Comparison of ENCODE assay signal across 12 cellular contexts in genomic region chr16:3797904-3798811, GRCh38.
DNase-seq lines count a peak whose midpoint lies in the region; ATAC-seq and TF ChIP-seq lines count a peak whose summit lies in the region.
"Had no signal": no experiment of that assay in that cellular context is flagged by ENCODE, and none has a peak within 500 bp of the region (broad histone marks: within the 10 kb centered on the region; RNA-seq: fewer than 3 reads in every experiment).

No MANE protein-coding gene starts in this region.

- H3K27me3 Mint-ChIP-seq in activated naive CD4-positive, alpha-beta T cell treated with anti-CD3 and anti-CD28 coated beads, Interleukin-2, amount 10 ng/mL, durations not matched to agents 7 days and 5 days, result no peaks in the 10 kb centered on the region
- H3K27me3 Mint-ChIP-seq in activated naive CD8-positive, alpha-beta T cell treated with anti-CD3 and anti-CD28 coated beads for 36 hours, result no peaks in the 10 kb centered on the region

- peaks cover 39% of the 10 kb centered on the region for H3K36me3 Mint-ChIP-seq in activated naive CD4-positive, alpha-beta T cell treated with anti-CD3 and anti-CD28 coated beads, Interleukin-2, amount 10 ng/mL, durations not matched to agents 7 days and 5 days
- H3K36me3 Mint-ChIP-seq in activated naive CD8-positive, alpha-beta T cell treated with anti-CD3 and anti-CD28 coated beads for 36 hours, result peaks cover 23% of the 10 kb centered on the region

- 43 to 62% (median 57%) methylated on average over 10 of the region's 10 CpGs for WGBS in spleen, 5 donors

- H3K27ac ChIP-seq in spleen (peak overlapping the region in 5 of 8 donors; percentile 10 to 57 (median 34)), brain microvascular endothelial cell (no peak overlapping the region)

- H3K4me1 ChIP-seq in spleen, result peaks cover 36 to 98% (median 58%) of the 10 kb centered on the region in 6 donors

- H3K4me3 Mint-ChIP-seq in activated naive CD4-positive, alpha-beta T cell treated with anti-CD3 and anti-CD28 coated beads, Interleukin-2, amount 10 ng/mL, durations not matched to agents 7 days and 5 days, result no peak overlapping the region
- H3K4me3 Mint-ChIP-seq in activated naive CD8-positive, alpha-beta T cell treated with anti-CD3 and anti-CD28 coated beads for 36 hours, result peak overlapping the region; percentile 51

- CTCF ChIA-PET in activated naive CD4-positive, alpha-beta T cell treated with anti-CD3 and anti-CD28 coated beads, Interleukin-2, amount 10 ng/mL, durations not matched to agents 7 days and 5 days (lab: Charles Lee), result no interaction called here

- in situ Hi-C loops in brain microvascular endothelial cell (cut with HindIII; ENCODE audit: low pct_ligation_motif_present, low sequenced_read_pairs), result no loop called here

- H3K9me3 ChIP-seq in spleen, result no peaks in the 10 kb centered on the region

- TF ChIP-seq POLR2A in spleen (IDR thresholded peaks at IDR 0.05), result no peak

- no peaks in the 10 kb centered on the region for H3K27me3 ChIP-seq in spleen (replicated peaks in 1 of 7)
- no peaks in the 10 kb centered on the region for H3K27me3 ChIP-seq in brain microvascular endothelial cell (replicated peaks)

- H3K4me3 ChIP-seq in spleen (peak overlapping the region in 1 of 8 donors; percentile 22), brain microvascular endothelial cell (ENCODE audit: low read depth, low read length) (no peak overlapping the region)

- ATAC-seq in HG03175 (IDR thresholded peaks at IDR 0.05; ENCODE audit: unreplicated experiment), result peak; percentile 56

- peaks cover 64% of the 10 kb centered on the region for H3K4me1 Mint-ChIP-seq in activated naive CD4-positive, alpha-beta T cell treated with anti-CD3 and anti-CD28 coated beads, Interleukin-2, amount 10 ng/mL, durations not matched to agents 7 days and 5 days
- H3K4me1 Mint-ChIP-seq in activated naive CD8-positive, alpha-beta T cell treated with anti-CD3 and anti-CD28 coated beads for 36 hours, result peaks cover 51% of the 10 kb centered on the region

- peaks cover 0 to 5% (median 3%) of the 10 kb centered on the region in 6 donors for H3K36me3 ChIP-seq in spleen
- no peaks in the 10 kb centered on the region for H3K36me3 ChIP-seq in brain microvascular endothelial cell (replicated peaks)

- peak overlapping the region; percentile 69 for H3K27ac Mint-ChIP-seq in activated naive CD4-positive, alpha-beta T cell treated with anti-CD3 and anti-CD28 coated beads, Interleukin-2, amount 10 ng/mL, durations not matched to agents 7 days and 5 days
- H3K27ac Mint-ChIP-seq in activated naive CD8-positive, alpha-beta T cell treated with anti-CD3 and anti-CD28 coated beads for 36 hours, result peak overlapping the region; percentile 67

- intact Hi-C loops in spleen (cut with DNase I; ENCODE audit: low total_unique reads) (no loop called here), cardiac septum (cut with DNase I) (no loop called here)

- TF ChIP-seq CTCF in spleen (IDR thresholded peaks at IDR 0.05 in 8 of 11, conservative IDR thresholded peaks at IDR 0.05 in 3 of 11) (no peak), brain microvascular endothelial cell (IDR thresholded peaks at IDR 0.05; ENCODE audit: low read depth, low read length, missing control alignments) (no peak)

- no peak for DNase-seq in activated naive CD4-positive, alpha-beta T cell treated with anti-CD3 and anti-CD28 coated beads, Interleukin-2, amount 10 ng/mL, durations not matched to agents 7 days and 5 days
- DNase-seq in activated naive CD4-positive, alpha-beta T cell (lab: John Stamatoyannopoulos, UW), result no peak
- no peak for DNase-seq in activated naive CD8-positive, alpha-beta T cell treated with anti-CD3 and anti-CD28 coated beads for 36 hours
- DNase-seq in spleen (no peak), brain microvascular endothelial cell (no peak), UCSD-AML1 (lab: John Stamatoyannopoulos, UW; ENCODE audit: unreplicated experiment) (no peak), cardiac septum (ENCODE audit: low spot score) (no peak)
- DNase-seq: activated CD4-positive, alpha-beta T cell treated with anti-CD3 and anti-CD28 coated beads, Interleukin-2, amount 50 U/mL, for 4 hours; AML-193; foreskin fibroblast; NCI-H1694 treated with DMSO at 0.1 percent for 48 hours had no signal

- H3K9me3 Mint-ChIP-seq in activated naive CD4-positive, alpha-beta T cell treated with anti-CD3 and anti-CD28 coated beads, Interleukin-2, amount 10 ng/mL, durations not matched to agents 7 days and 5 days, result no peaks in the 10 kb centered on the region
- H3K9me3 Mint-ChIP-seq in activated naive CD8-positive, alpha-beta T cell treated with anti-CD3 and anti-CD28 coated beads for 36 hours, result peaks cover 2% of the 10 kb centered on the region
